22 cellular contexts compared by ENCODE assay signal in genomic region chr7:98913612-98914011, GRCh38. TPM values are rescaled to one million over a fixed set of nuclear protein-coding genes. Genes with fewer than 3 reads are reported as not detected.
DNase-seq lines count a peak whose midpoint lies in the region; ATAC-seq and TF ChIP-seq lines count a peak whose summit lies in the region.
"Had no signal": no experiment of that assay in that cellular context is flagged by ENCODE, and none has a peak within 500 bp of the region (broad histone marks: within the 10 kb centered on the region; RNA-seq: fewer than 3 reads in every experiment).

No MANE protein-coding gene starts in this region.

- H3K36me3 Mint-ChIP-seq in MCF 10A (ENCODE audit: insufficient read depth, unreplicated experiment), result peaks cover 86% of the 10 kb centered on the region
- H3K36me3 Mint-ChIP-seq in chondrocyte (ENCODE audit: low read depth), result peaks cover 38% of the 10 kb centered on the region

- dilution Hi-C loops in mammary epithelial cell (cut with HindIII; ENCODE audit: low sequenced_read_pairs), result no loop called here

- H3K4me3 ChIP-seq in mammary epithelial cell (replicated peaks in 1 of 3; ENCODE audit: insufficient read depth in 1 of 3, low read depth in 2 of 3, low read length in 3 of 3) (no peak overlapping the region), MG63 (no peak overlapping the region)
- H3K4me3 ChIP-seq: skin epidermis, stomach had no signal

- no peak for ATAC-seq in GM19351 (IDR thresholded peaks at IDR 0.05; ENCODE audit: unreplicated experiment)
- ATAC-seq: activated CD8-positive, alpha-beta T cell treated with anti-CD3 and anti-CD28 coated beads, Interleukin-2, amount 10 ng/mL, durations not matched to agents 7 days and 5 days; activated T-cell treated with anti-CD3 and anti-CD28 coated beads, Interleukin-2, amount 50 U/mL, for 72 hours; CD8-positive, alpha-beta T cell; left colon; natural killer cell; Panc1 had no signal

- POLR2A ChIA-PET in MCF 10A (lab: Yijun Ruan, JAX), result interaction anchor here (1.1 kb wide), 1 partner anchor 492 kb away, joined by 3 read pairs; no protein-coding TSS in a partner anchor

- peak; percentile 3 for DNase-seq in MCF 10A (ENCODE audit: unreplicated experiment)
- DNase-seq in mammary epithelial cell, result no peak
- DNase-seq in NCI-H1694 treated with DMSO at 0.1 percent for 48 hours (lab: John Stamatoyannopoulos, UW), result peak; percentile 55
- DNase-seq in chondrocyte (ENCODE audit: low spot score), result no peak
- no peak for DNase-seq in NCI-H2081 (lab: John Stamatoyannopoulos, UW)
- no peak for DNase-seq in MG63
- no peak for DNase-seq in activated T-cell treated with anti-CD3 and anti-CD28 coated beads, Interleukin-2, amount 50 U/mL, for 48 hours
- DNase-seq: ACHN; activated CD8-positive, alpha-beta T cell treated with anti-CD3 and anti-CD28 coated beads, Interleukin-2, amount 10 ng/mL, durations not matched to agents 7 days and 5 days; activated T-cell treated with anti-CD3 and anti-CD28 coated beads, Interleukin-2, amount 50 U/mL, for 72 hours; CD8-positive, alpha-beta T cell; DMS79; left colon; natural killer cell; NCI-H1105; NCI-H345; stomach had no signal

- CTCF ChIA-PET in MCF 10A (lab: Yijun Ruan, JAX) (interaction anchor here (0.6 to 0.7 kb wide), 2 partner anchors 497 kb away, joined by 3 to 4 read pairs; no protein-coding TSS in a partner anchor), mammary epithelial cell (lab: Charles Lee; ENCODE audit: low non-redundant PET) (no interaction called here)

- BruUV-seq in MCF 10A (replicated peaks; lab: Mats Ljungman, UMichigan) (no TSS peak), mammary epithelial cell (replicated peaks; lab: Mats Ljungman, UMichigan) (no TSS peak)

- H3K4me1 ChIP-seq in mammary epithelial cell (ENCODE audit: insufficient read depth, low read length), result no peaks in the 10 kb centered on the region
- H3K4me1 ChIP-seq: stomach had no signal

- no peak overlapping the region for H3K4me2 ChIP-seq in mammary epithelial cell (ENCODE audit: insufficient read depth, low read depth, low read length)

- intact Hi-C loops in MCF 10A (cut with micrococcal nuclease), result no loop called here
- intact Hi-C loops in mammary epithelial cell (cut with micrococcal nuclease), result no loop called here

- H3K27ac Mint-ChIP-seq in MCF 10A (ENCODE audit: low read depth, unreplicated experiment) (no peak overlapping the region), chondrocyte (ENCODE audit: unreplicated experiment) (no peak overlapping the region)
- H3K27ac Mint-ChIP-seq: activated CD8-positive, alpha-beta T cell treated with anti-CD3 and anti-CD28 coated beads, Interleukin-2, amount 10 ng/mL, durations not matched to agents 7 days and 5 days; activated naive CD8-positive, alpha-beta T cell; activated T-cell treated with anti-CD3 and anti-CD28 coated beads, Interleukin-2, amount 50 U/mL, for 72 hours; CD8-positive, alpha-beta T cell; natural killer cell had no signal

- H2AFZ ChIP-seq in mammary epithelial cell (ENCODE audit: low read depth, low read length), result no peak overlapping the region

- H3K9me3 ChIP-seq in mammary epithelial cell (replicated peaks; ENCODE audit: insufficient read depth, low read length) (no peaks in the 10 kb centered on the region), MG63 (no peaks in the 10 kb centered on the region)
- H3K9me3 ChIP-seq: stomach had no signal

- H3K36me3 ChIP-seq in mammary epithelial cell (ENCODE audit: insufficient read depth, low read length) (peaks cover 40% of the 10 kb centered on the region), MG63 (peaks cover 24% of the 10 kb centered on the region)

- H3K4me3 Mint-ChIP-seq in MCF 10A (ENCODE audit: unreplicated experiment) (no peak overlapping the region), chondrocyte (ENCODE audit: unreplicated experiment) (no peak overlapping the region)
- H3K4me3 Mint-ChIP-seq: activated CD8-positive, alpha-beta T cell treated with anti-CD3 and anti-CD28 coated beads, Interleukin-2, amount 10 ng/mL, durations not matched to agents 7 days and 5 days; activated naive CD8-positive, alpha-beta T cell; activated T-cell treated with anti-CD3 and anti-CD28 coated beads, Interleukin-2, amount 50 U/mL, for 72 hours; CD8-positive, alpha-beta T cell; natural killer cell had no signal

- H3K9ac ChIP-seq in mammary epithelial cell (ENCODE audit: insufficient read depth, low read length), result no peak overlapping the region

- H3K27me3 Mint-ChIP-seq in MCF 10A (ENCODE audit: insufficient read depth, unreplicated experiment) (no peaks in the 10 kb centered on the region), chondrocyte (ENCODE audit: low read depth) (no peaks in the 10 kb centered on the region)
- H3K27me3 Mint-ChIP-seq: activated naive CD8-positive, alpha-beta T cell had no signal

- no peak for TF ChIP-seq CTCF in MCF 10A (IDR thresholded peaks at IDR 0.05; ENCODE audit: unreplicated experiment)
- no peak for TF ChIP-seq CTCF in mammary epithelial cell (conservative IDR thresholded peaks at IDR 0.05 in 1 of 2, IDR thresholded peaks at IDR 0.05 in 1 of 2; ENCODE audit: extremely low read depth in 1 of 2, insufficient read depth in 1 of 2, low read depth in 1 of 2, low read length in 2 of 2)
- TF ChIP-seq CTCF in chondrocyte (IDR thresholded peaks at IDR 0.05), result peak; percentile 69

- no peaks in the 10 kb centered on the region for H3K9me3 Mint-ChIP-seq in MCF 10A (ENCODE audit: unreplicated experiment)
- H3K9me3 Mint-ChIP-seq in chondrocyte (ENCODE audit: low read depth), result no peaks in the 10 kb centered on the region
- H3K9me3 Mint-ChIP-seq: activated T-cell treated with anti-CD3 and anti-CD28 coated beads, Interleukin-2, amount 50 U/mL, for 72 hours; CD8-positive, alpha-beta T cell; natural killer cell had no signal

- H4K20me1 ChIP-seq in mammary epithelial cell (ENCODE audit: insufficient read depth, low read length), result no peaks in the 10 kb centered on the region

- in situ Hi-C loops in mammary epithelial cell (cut with MboI; ENCODE audit: low sequenced_read_pairs in 2 of 2), result no loop called here

- no peaks in the 10 kb centered on the region for H3K79me2 ChIP-seq in mammary epithelial cell (ENCODE audit: insufficient read depth, low read length)

- no peak overlapping the region for H3K27ac ChIP-seq in mammary epithelial cell (ENCODE audit: insufficient read depth, low read depth, low read length)
- H3K27ac ChIP-seq: skin epidermis, stomach had no signal

- H3K27me3 ChIP-seq in mammary epithelial cell (ENCODE audit: insufficient read depth, low read length) (no peaks in the 10 kb centered on the region), MG63 (no peaks in the 10 kb centered on the region)
- H3K27me3 ChIP-seq: stomach had no signal

- H3K4me1 Mint-ChIP-seq in MCF 10A (ENCODE audit: insufficient read depth, unreplicated experiment), result no peaks in the 10 kb centered on the region
- peaks cover 3% of the 10 kb centered on the region for H3K4me1 Mint-ChIP-seq in chondrocyte (ENCODE audit: low read depth)
- H3K4me1 Mint-ChIP-seq: natural killer cell had no signal

RNA-seq across cellular contexts. Expression of gene TRRAP, which starts 35.3 kb away (rescaled TPM):
- total RNA-seq in MCF 10A (2022), result 30.4 and 31.5 TPM in 2 replicates
- total RNA-seq in mammary epithelial cell, result 10 to 100 TPM; 18.3 to 29.1 TPM
- 12.7 TPM for polyA plus RNA-seq in mammary epithelial cell
- 47.2 TPM for polyA minus RNA-seq in mammary epithelial cell
- total RNA-seq in chondrocyte, result 30.4 to 46.3 TPM (median 32.0 TPM) in 3 replicates
- 3.4 and 3.9 TPM in 2 replicates for total RNA-seq in MG63 (2014; rRNA removed; shearing (Covaris generic); ENCODE audit: low replicate concordance)

RNA-seq across cellular contexts. Expression of gene TMEM130, which starts 43.8 kb away (rescaled TPM):
- total RNA-seq in MCF 10A (2022) (not detected in 2 replicates), mammary epithelial cell (not detected), chondrocyte (19.3 to 19.7 TPM (median 19.3 TPM) in 3 replicates)
- polyA plus RNA-seq in mammary epithelial cell, result not detected
- polyA minus RNA-seq in mammary epithelial cell, result not detected
- total RNA-seq in MG63 (2014; rRNA removed; shearing (Covaris generic); ENCODE audit: low replicate concordance), result 0.23 TPM in 1 of 2 replicates, not detected in the other
- total RNA-seq: activated CD8-positive, alpha-beta T cell treated with anti-CD3 and anti-CD28 coated beads, Interleukin-2, amount 10 ng/mL, durations not matched to agents 7 days and 5 days; CD8-positive, alpha-beta T cell; dermis microvascular lymphatic vessel endothelial cell; natural killer cell had no signal

Comparison
In these comparisons a context has a peak if more than half of its experiments do, and no peak if none do; other contexts are left out.
1. DNase-seq: peak in MCF 10A (single experiment) and NCI-H1694 treated with DMSO at 0.1 percent for 48 hours (single experiment); none in mammary epithelial cell (single experiment), chondrocyte (single experiment), NCI-H2081 (0 of 2), MG63 (single experiment) and activated T-cell treated with anti-CD3 and anti-CD28 coated beads, Interleukin-2, amount 50 U/mL, for 48 hours (0 of 2).
2. RNA of gene TMEM130, which starts 43.8 kb away (total RNA-seq): 19.3 to 19.7 TPM in chondrocyte; 0.23 TPM in MG63, not detected in MCF 10A and not detected in mammary epithelial cell; every median in the first group is over 10 times any median in the second.